10 cellular contexts compared by ENCODE assay signal in the genomic region with DNA sequence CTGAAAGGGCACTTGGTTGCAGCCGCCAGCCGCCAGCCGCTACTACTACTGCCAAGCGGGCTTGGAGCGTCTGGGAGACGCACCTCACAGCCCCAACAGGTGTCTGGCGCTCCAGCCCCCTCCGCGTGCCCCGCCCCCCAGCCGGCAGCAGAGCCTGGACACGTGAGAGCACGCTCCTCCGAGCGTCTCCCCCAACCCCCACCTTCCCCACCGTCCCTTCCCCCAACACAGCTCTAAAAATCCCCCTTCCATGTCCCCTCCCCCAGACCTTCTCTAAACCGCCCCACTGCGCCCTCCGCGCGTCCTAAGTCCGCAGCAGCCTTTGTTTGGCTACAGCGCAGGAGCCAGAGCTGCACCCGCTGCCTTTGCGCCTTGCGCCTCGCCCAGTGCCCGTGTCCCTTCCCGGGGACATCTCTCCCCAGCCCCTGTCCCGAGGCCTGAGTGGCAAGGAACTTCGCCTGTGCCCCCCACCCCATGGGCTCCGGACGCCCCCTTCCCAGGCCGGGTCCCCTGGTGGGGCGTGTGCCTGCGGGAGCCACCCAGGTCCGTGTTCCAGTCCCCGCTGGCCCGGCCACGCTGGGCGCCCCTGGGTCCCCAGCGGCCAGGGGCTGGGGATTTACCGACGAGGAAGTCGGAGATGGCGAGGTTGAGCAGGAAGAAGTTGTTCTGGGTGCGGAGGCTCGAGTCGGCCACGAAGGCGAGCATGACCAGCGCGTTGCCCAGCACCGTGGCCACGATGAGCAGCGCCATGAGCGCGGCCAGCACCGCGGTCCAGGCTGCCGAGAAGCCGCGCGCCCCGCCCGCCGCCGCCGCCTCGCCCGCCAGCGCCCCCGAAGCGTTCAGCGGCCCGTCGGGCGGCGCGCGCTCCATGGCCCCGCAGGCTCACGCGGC. TPM values are rescaled to one million over a fixed set of nuclear protein-coding genes. Genes with fewer than 3 reads are reported as not detected.
DNase-seq lines count a peak whose midpoint lies in the region; ATAC-seq, FAIRE-seq and TF ChIP-seq lines count a peak whose summit lies in the region.
"Had no signal": no experiment of that assay in that cellular context is flagged by ENCODE, and none has a peak within 500 bp of the region (broad histone marks: within the 10 kb centered on the region; RNA-seq: fewer than 3 reads in every experiment).

No MANE protein-coding gene starts in this region.

- CTCF ChIA-PET in HepG2 (lab: Yijun Ruan, JAX; ENCODE audit: low intra/inter-chr PET ratio, low total read pairs): no interaction called here
- CTCF ChIA-PET in activated CD4-positive, alpha-beta memory T cell treated with anti-CD3 and anti-CD28 coated beads, Interleukin-2, amount 10 ng/mL, durations not matched to agents 7 days and 5 days (lab: Charles Lee): no interaction called here

- H3K4me3 Mint-ChIP-seq in T-helper 17 cell: peak overlapping the region; percentile 69
- no peak overlapping the region for H3K4me3 Mint-ChIP-seq in activated CD4-positive, alpha-beta memory T cell treated with anti-CD3 and anti-CD28 coated beads, Interleukin-2, amount 10 ng/mL, durations not matched to agents 7 days and 5 days

- H3K9me3 ChIP-seq in HepG2 (ENCODE audit: low read length) (no peaks in the 10 kb centered on the region), right lobe of liver (no peaks in the 10 kb centered on the region), T-helper 17 cell (ENCODE audit: control insufficient read depth, low read length, poor library complexity, severe bottlenecking) (no peaks in the 10 kb centered on the region), iPS-20b (ENCODE audit: insufficient read depth, low read depth, low read length) (no peaks in the 10 kb centered on the region)

- peaks cover 35% of the 10 kb centered on the region; the same call in 1 of the 2 replicates for H4K20me1 ChIP-seq in HepG2 (ENCODE audit: insufficient read depth, low read length)

- H3K36me3 ChIP-seq in HepG2 (replicated peaks in 1 of 2; ENCODE audit: control insufficient read depth in 1 of 2, insufficient read depth in 2 of 2, low read length in 2 of 2): no peaks in the 10 kb centered on the region
- H3K36me3 ChIP-seq in right lobe of liver: no peaks in the 10 kb centered on the region
- no peaks in the 10 kb centered on the region for H3K36me3 ChIP-seq in iPS-20b (ENCODE audit: insufficient read depth, low read depth, low read length)

- H2AFZ ChIP-seq in HepG2 (ENCODE audit: low read length): no peak overlapping the region

- H3K79me2 ChIP-seq in HepG2 (ENCODE audit: insufficient read depth, low read length): no peaks in the 10 kb centered on the region

- H3K4me3 ChIP-seq in HepG2 (replicated peaks in 1 of 3; ENCODE audit: insufficient read depth in 1 of 3, low read depth in 2 of 3, low read length in 3 of 3): peak overlapping the region; percentile 11 to 62 (median 32); a peak in 3 of 6 replicates
- H3K4me3 ChIP-seq in right lobe of liver: peak overlapping the region in 1 of 3 donors; percentile 52
- H3K4me3 ChIP-seq in iPS-20b (ENCODE audit: low read length): peak overlapping the region; percentile 64
- no peak overlapping the region for H3K4me3 ChIP-seq in lower leg skin (ENCODE audit: low read depth, poor library complexity, severe bottlenecking)

- POLR2A ChIA-PET in HepG2 (lab: Yijun Ruan, JAX): no interaction called here
- POLR2A ChIA-PET in activated CD4-positive, alpha-beta memory T cell treated with anti-CD3 and anti-CD28 coated beads, Interleukin-2, amount 10 ng/mL, durations not matched to agents 7 days and 5 days (lab: Charles Lee): no interaction called here

- H3K9me3 Mint-ChIP-seq in activated CD4-positive, alpha-beta memory T cell treated with anti-CD3 and anti-CD28 coated beads, Interleukin-2, amount 10 ng/mL, durations not matched to agents 7 days and 5 days: no peaks in the 10 kb centered on the region

- no peak for TF ChIP-seq RAD21 in HepG2 (CRISPR knock-in tag; IDR thresholded peaks at IDR 0.05)

- no peak for TF ChIP-seq POLR2A in HepG2 (IDR thresholded peaks at IDR 0.05; ENCODE audit: insufficient read depth in 1 of 2, low read depth in 2 of 2, low read length in 2 of 2)
- TF ChIP-seq POLR2A in right lobe of liver (IDR thresholded peaks at IDR 0.05): no peak
- TF ChIP-seq POLR2A in lower leg skin (IDR thresholded peaks at IDR 0.05): no peak

- no peaks in the 10 kb centered on the region for H3K36me3 Mint-ChIP-seq in T-helper 17 cell (ENCODE audit: low read depth)
- H3K36me3 Mint-ChIP-seq in activated CD4-positive, alpha-beta memory T cell treated with anti-CD3 and anti-CD28 coated beads, Interleukin-2, amount 10 ng/mL, durations not matched to agents 7 days and 5 days (ENCODE audit: low read depth): no peaks in the 10 kb centered on the region

- no peak for DNase-seq in HepG2 (ENCODE audit: low spot score)
- DNase-seq in right lobe of liver: no peak
- no peak for DNase-seq in T-helper 17 cell
- no peak for DNase-seq in lower leg skin (ENCODE audit: low spot score in 2 of 2)
- no peak for DNase-seq in activated CD4-positive, alpha-beta memory T cell treated with anti-CD3 and anti-CD28 coated beads, Interleukin-2, amount 10 ng/mL, durations not matched to agents 7 days and 5 days

- H3K4me2 ChIP-seq in HepG2 (ENCODE audit: low read depth, low read length): peak overlapping the region; percentile 60

- peaks cover 2% of the 10 kb centered on the region for H3K4me1 Mint-ChIP-seq in T-helper 17 cell
- peaks cover 1% of the 10 kb centered on the region for H3K4me1 Mint-ChIP-seq in activated CD4-positive, alpha-beta memory T cell treated with anti-CD3 and anti-CD28 coated beads, Interleukin-2, amount 10 ng/mL, durations not matched to agents 7 days and 5 days

- no peak for FAIRE-seq in HepG2 (lab: Jason Lieb, UNC)
- FAIRE-seq: G401.6 had no signal

- intact Hi-C loops in HepG2 (cut with micrococcal nuclease; ENCODE audit: unreplicated experiment) (no loop called here), right lobe of liver (cut with DNase I) (no loop called here), lower leg skin (cut with DNase I; ENCODE audit: low total_unique reads) (no loop called here)

- H3K27ac ChIP-seq in HepG2 (ENCODE audit: extremely low read length, insufficient read depth, low read length) (no peak overlapping the region), right lobe of liver (no peak overlapping the region), iPS-20b (ENCODE audit: low read length) (no peak overlapping the region)

- H3K27me3 Mint-ChIP-seq in T-helper 17 cell: peaks cover 48% of the 10 kb centered on the region
- H3K27me3 Mint-ChIP-seq in activated CD4-positive, alpha-beta memory T cell treated with anti-CD3 and anti-CD28 coated beads, Interleukin-2, amount 10 ng/mL, durations not matched to agents 7 days and 5 days: peaks cover 28% of the 10 kb centered on the region

- no peak for TF ChIP-seq CTCF in HepG2 (CRISPR knock-in tag; IDR thresholded peaks at IDR 0.05)
- TF ChIP-seq CTCF in right lobe of liver (IDR thresholded peaks at IDR 0.05): no peak
- TF ChIP-seq CTCF in lower leg skin (IDR thresholded peaks at IDR 0.05): no peak

- 9% methylated on average over 52 of the region's 84 CpGs for WGBS in HepG2 (ENCODE audit: low lambda C conversion rate)
- 14% methylated on average over 16 of the region's 84 CpGs for whole genome bisulfite sequencing in right lobe of liver (ENCODE audit: insufficient coverage, low coverage, low lambda C conversion rate, missing lambda C conversion rate)
- WGBS in lower leg skin, 2 donors: 2 to 6% methylated on average over 32 to 52 of the region's 84 CpGs

- H3K9ac ChIP-seq in HepG2 (ENCODE audit: insufficient read depth, low read depth, low read length): no peak overlapping the region
- H3K9ac ChIP-seq in iPS-20b (ENCODE audit: low read depth, low read length): no peak overlapping the region; the same call in 1 of the 2 replicates

- H3K4me1 ChIP-seq in HepG2 (ENCODE audit: insufficient read depth, low read length): peaks cover 41% of the 10 kb centered on the region
- H3K4me1 ChIP-seq in right lobe of liver: peaks cover 0 to 9% (median 0%) of the 10 kb centered on the region in 4 donors
- H3K4me1 ChIP-seq in iPS-20b (ENCODE audit: insufficient read depth, low read length): peaks cover 3% of the 10 kb centered on the region; the same call in 1 of the 2 replicates

- ATAC-seq in HepG2 (peak; percentile 1; the same call in 2 of the 3 replicates), right lobe of liver (no peak), T-helper 17 cell (peak; percentile 38), GM18858 (IDR thresholded peaks at IDR 0.05; ENCODE audit: unreplicated experiment) (no peak), HG02588 (IDR thresholded peaks at IDR 0.05; ENCODE audit: unreplicated experiment) (no peak)

- peaks cover 67 to 92% of the 10 kb centered on the region in 2 experiments for H3K27me3 ChIP-seq in HepG2 (ENCODE audit: control insufficient read depth in 1 of 2, insufficient read depth in 2 of 2, low read length in 2 of 2)
- H3K27me3 ChIP-seq in right lobe of liver: peaks cover 0 to 13% of the 10 kb centered on the region in 2 donors
- H3K27me3 ChIP-seq in iPS-20b (ENCODE audit: insufficient read depth, low read length): peaks cover 78% of the 10 kb centered on the region

- in situ Hi-C loops in HepG2 (cut with HindIII; ENCODE audit: extremely low pct_ligation_motif_present, low pct_unique_long_range_greater_than_20kb): no loop called here

- H3K27ac Mint-ChIP-seq in T-helper 17 cell: no peak overlapping the region
- no peak overlapping the region for H3K27ac Mint-ChIP-seq in activated CD4-positive, alpha-beta memory T cell treated with anti-CD3 and anti-CD28 coated beads, Interleukin-2, amount 10 ng/mL, durations not matched to agents 7 days and 5 days

- no TSS peak for BruUV-seq in HepG2 (replicated peaks; lab: Mats Ljungman, UMichigan)

- TF ChIP-seq EP300 in HepG2 (IDR thresholded peaks at IDR 0.05; ENCODE audit: low read depth in 2 of 2, low read length in 2 of 2) (no peak), HepG2 (CRISPR knock-in tag; IDR thresholded peaks at IDR 0.05; ENCODE audit: borderline replicate concordance) (no peak)

RNA-seq across cellular contexts. Expression of a gene that starts 0.7 kb away (rescaled TPM):
- total RNA-seq in HepG2 (2016; rRNA removed; fragmentation: Illumina TruSeq; extraction: Trizol): 0.10 and 0.18 TPM in 2 replicates
- 0.10 TPM in 1 of 2 replicates, not detected in the other for total RNA-seq in HepG2 (2016; cell fraction: cytosol; rRNA removed; fragmentation: Illumina TruSeq; extraction: Trizol; ENCODE audit: low read depth)
- 0.06 TPM in 1 of 2 replicates, not detected in the other for total RNA-seq in HepG2 (2016; cell fraction: insoluble cytoplasmic fraction; rRNA removed; fragmentation: Illumina TruSeq; extraction: Trizol)
- total RNA-seq in HepG2 (2016; cell fraction: membrane; rRNA removed; fragmentation: Illumina TruSeq; extraction: Trizol): 0.12 and 0.14 TPM in 2 replicates
- total RNA-seq in HepG2 (2016; cell fraction: nucleus; rRNA removed; fragmentation: Illumina TruSeq; extraction: Trizol): not detected in 2 replicates
- polyA plus RNA-seq in HepG2 (2011; rRNA removed): not detected in 2 replicates
- not detected in 2 replicates for polyA plus RNA-seq in HepG2 (2011; cell fraction: cytosol; rRNA removed)
- not detected in 2 replicates for polyA plus RNA-seq in HepG2 (2011; cell fraction: nucleus; rRNA removed)
- 0.08 TPM in 1 of 2 replicates, not detected in the other for polyA plus RNA-seq in HepG2 (2012)
- 0.08 TPM in 1 of 2 replicates, not detected in the other for polyA plus RNA-seq in HepG2 (2016; cell fraction: cytosol; fragmentation: Illumina TruSeq; extraction: Trizol; ENCODE audit: low read depth)
- polyA plus RNA-seq in HepG2 (2016; cell fraction: insoluble cytoplasmic fraction; fragmentation: Illumina TruSeq; extraction: Trizol; ENCODE audit: low read depth): 0.34 TPM in 1 of 2 replicates, not detected in the other
- 0.17 TPM in 2 replicates for polyA plus RNA-seq in HepG2 (2016; cell fraction: membrane; fragmentation: Illumina TruSeq; extraction: Trizol; ENCODE audit: low read depth)
- not detected in 2 replicates for polyA plus RNA-seq in HepG2 (2016; cell fraction: nucleus; fragmentation: Illumina TruSeq; extraction: Trizol; ENCODE audit: insufficient read depth, low read depth)
- not detected in 2 replicates for polyA minus RNA-seq in HepG2 (2011; rRNA and poly(A)+ RNA removed; ENCODE audit: low replicate concordance)
- not detected in 2 replicates for polyA minus RNA-seq in HepG2 (2011; cell fraction: cytosol; rRNA and poly(A)+ RNA removed)
- not detected in 2 replicates for polyA minus RNA-seq in HepG2 (2011; cell fraction: nucleus; rRNA and poly(A)+ RNA removed)
- total RNA-seq in right lobe of liver: not detected
- total RNA-seq in T-helper 17 cell: not detected
- total RNA-seq in lower leg skin: not detected
- total RNA-seq in activated CD4-positive, alpha-beta memory T cell treated with anti-CD3 and anti-CD28 coated beads, Interleukin-2, amount 10 ng/mL, durations not matched to agents 7 days and 5 days: not detected
- total RNA-seq: renal cortical epithelial cell had no signal

RNA-seq across cellular contexts. Expression of a gene that starts 19.0 kb away (rescaled TPM):
- total RNA-seq in HepG2 (2016; rRNA removed; fragmentation: Illumina TruSeq; extraction: Trizol) (37.4 and 41.5 TPM in 2 replicates), right lobe of liver (10 to 100 TPM; 15.6 to 27.8 (median 21.2) TPM), T-helper 17 cell (10 to 100 TPM; 59.9 to 67.9 TPM), lower leg skin (100 to 1,000 TPM in 1 of 4 donors, 10 to 100 TPM in 3; 69.7 to 135 (median 86.0) TPM)
- total RNA-seq in HepG2 (2016; cell fraction: cytosol; rRNA removed; fragmentation: Illumina TruSeq; extraction: Trizol; ENCODE audit: low read depth): 19.3 and 19.7 TPM in 2 replicates
- 37.3 and 39.8 TPM in 2 replicates for total RNA-seq in HepG2 (2016; cell fraction: insoluble cytoplasmic fraction; rRNA removed; fragmentation: Illumina TruSeq; extraction: Trizol)
- total RNA-seq in HepG2 (2016; cell fraction: membrane; rRNA removed; fragmentation: Illumina TruSeq; extraction: Trizol): 18.5 and 19.9 TPM in 2 replicates
- 31.6 and 31.7 TPM in 2 replicates for total RNA-seq in HepG2 (2016; cell fraction: nucleus; rRNA removed; fragmentation: Illumina TruSeq; extraction: Trizol)
- polyA plus RNA-seq in HepG2 (2011; rRNA removed): 18.5 and 20.5 TPM in 2 replicates
- polyA plus RNA-seq in HepG2 (2011; cell fraction: cytosol; rRNA removed): 11.8 and 12.2 TPM in 2 replicates
- 64.3 and 72.2 TPM in 2 replicates for polyA plus RNA-seq in HepG2 (2011; cell fraction: nucleus; rRNA removed)
- 29.8 and 30.8 TPM in 2 replicates for polyA plus RNA-seq in HepG2 (2012)
- polyA plus RNA-seq in HepG2 (2016; cell fraction: cytosol; fragmentation: Illumina TruSeq; extraction: Trizol; ENCODE audit: low read depth): 3.5 and 4.8 TPM in 2 replicates
- 31.7 and 35.2 TPM in 2 replicates for polyA plus RNA-seq in HepG2 (2016; cell fraction: insoluble cytoplasmic fraction; fragmentation: Illumina TruSeq; extraction: Trizol; ENCODE audit: low read depth)
- polyA plus RNA-seq in HepG2 (2016; cell fraction: membrane; fragmentation: Illumina TruSeq; extraction: Trizol; ENCODE audit: low read depth): 9.5 and 9.7 TPM in 2 replicates
- polyA plus RNA-seq in HepG2 (2016; cell fraction: nucleus; fragmentation: Illumina TruSeq; extraction: Trizol; ENCODE audit: insufficient read depth, low read depth): 69.1 and 71.6 TPM in 2 replicates
- 28.3 and 39.1 TPM in 2 replicates for polyA minus RNA-seq in HepG2 (2011; rRNA and poly(A)+ RNA removed; ENCODE audit: low replicate concordance)
- 11.3 and 14.2 TPM in 2 replicates for polyA minus RNA-seq in HepG2 (2011; cell fraction: cytosol; rRNA and poly(A)+ RNA removed)
- polyA minus RNA-seq in HepG2 (2011; cell fraction: nucleus; rRNA and poly(A)+ RNA removed): 62.2 and 69.3 TPM in 2 replicates
- 10 to 100 TPM; 40.3 to 40.6 TPM for total RNA-seq in activated CD4-positive, alpha-beta memory T cell treated with anti-CD3 and anti-CD28 coated beads, Interleukin-2, amount 10 ng/mL, durations not matched to agents 7 days and 5 days

RNA-seq across cellular contexts. Expression of a gene that starts 36.5 kb away (rescaled TPM):
- total RNA-seq in HepG2 (2016; rRNA removed; fragmentation: Illumina TruSeq; extraction: Trizol): 31.3 and 37.8 TPM in 2 replicates
- total RNA-seq in HepG2 (2016; cell fraction: cytosol; rRNA removed; fragmentation: Illumina TruSeq; extraction: Trizol; ENCODE audit: low read depth): 14.9 and 15.3 TPM in 2 replicates
- total RNA-seq in HepG2 (2016; cell fraction: insoluble cytoplasmic fraction; rRNA removed; fragmentation: Illumina TruSeq; extraction: Trizol): 30.0 and 35.2 TPM in 2 replicates
- 20.4 and 23.8 TPM in 2 replicates for total RNA-seq in HepG2 (2016; cell fraction: membrane; rRNA removed; fragmentation: Illumina TruSeq; extraction: Trizol)
- 23.8 and 28.4 TPM in 2 replicates for total RNA-seq in HepG2 (2016; cell fraction: nucleus; rRNA removed; fragmentation: Illumina TruSeq; extraction: Trizol)
- polyA plus RNA-seq in HepG2 (2011; rRNA removed): 20.4 and 22.5 TPM in 2 replicates
- polyA plus RNA-seq in HepG2 (2011; cell fraction: cytosol; rRNA removed): 19.5 and 23.4 TPM in 2 replicates
- 31.1 and 31.2 TPM in 2 replicates for polyA plus RNA-seq in HepG2 (2011; cell fraction: nucleus; rRNA removed)
- 21.4 and 26.9 TPM in 2 replicates for polyA plus RNA-seq in HepG2 (2012)
- polyA plus RNA-seq in HepG2 (2016; cell fraction: cytosol; fragmentation: Illumina TruSeq; extraction: Trizol; ENCODE audit: low read depth): 13.5 and 13.6 TPM in 2 replicates
- polyA plus RNA-seq in HepG2 (2016; cell fraction: insoluble cytoplasmic fraction; fragmentation: Illumina TruSeq; extraction: Trizol; ENCODE audit: low read depth): 33.7 and 36.3 TPM in 2 replicates
- 18.0 and 19.8 TPM in 2 replicates for polyA plus RNA-seq in HepG2 (2016; cell fraction: membrane; fragmentation: Illumina TruSeq; extraction: Trizol; ENCODE audit: low read depth)
- polyA plus RNA-seq in HepG2 (2016; cell fraction: nucleus; fragmentation: Illumina TruSeq; extraction: Trizol; ENCODE audit: insufficient read depth, low read depth): 87.6 and 92.7 TPM in 2 replicates
- 27.2 and 36.2 TPM in 2 replicates for polyA minus RNA-seq in HepG2 (2011; rRNA and poly(A)+ RNA removed; ENCODE audit: low replicate concordance)
- polyA minus RNA-seq in HepG2 (2011; cell fraction: cytosol; rRNA and poly(A)+ RNA removed): 13.0 and 15.4 TPM in 2 replicates
- 16.7 and 20.9 TPM in 2 replicates for polyA minus RNA-seq in HepG2 (2011; cell fraction: nucleus; rRNA and poly(A)+ RNA removed)
- total RNA-seq in right lobe of liver: 10 to 100 TPM; 27.0 to 45.6 (median 31.8) TPM
- 10 to 100 TPM; 13.8 to 14.3 TPM for total RNA-seq in T-helper 17 cell
- total RNA-seq in lower leg skin: 10 to 100 TPM; 21.4 to 42.0 (median 29.1) TPM
- total RNA-seq in activated CD4-positive, alpha-beta memory T cell treated with anti-CD3 and anti-CD28 coated beads, Interleukin-2, amount 10 ng/mL, durations not matched to agents 7 days and 5 days: 10 to 100 TPM; 25.6 to 27.2 TPM

Comparison
In these comparisons a context has a peak if more than half of its experiments do, and no peak if none do; other contexts are left out.
1. ATAC-seq: peak in HepG2 (single experiment) and T-helper 17 cell (single experiment); none in right lobe of liver (0 of 4), GM18858 (single experiment) and HG02588 (single experiment).